1 cellular context compared by ENCODE assay signal in the genomic region with DNA sequence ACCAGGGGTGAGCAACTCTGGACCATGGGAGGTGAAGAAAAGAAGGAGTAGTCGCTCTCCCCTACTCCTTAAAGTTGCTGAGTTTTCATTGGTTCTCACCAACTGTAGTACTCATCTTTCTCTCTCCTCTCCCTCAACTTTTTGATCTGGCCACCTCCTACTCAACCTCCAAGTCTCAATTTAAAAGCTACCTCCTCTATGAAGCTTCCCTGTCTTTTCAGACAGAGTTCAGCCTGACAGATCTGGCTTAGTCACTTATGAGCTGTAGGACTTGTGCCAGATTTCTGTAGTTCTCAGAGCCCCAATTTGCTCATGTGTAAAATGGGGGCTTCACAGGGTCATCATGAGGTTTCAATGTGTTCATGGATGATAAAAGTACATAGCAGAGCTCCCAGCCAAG.
TF ChIP-seq lines count a peak whose summit lies in the region.

No MANE protein-coding gene starts in this region.

TF ChIP-seq in H1, 55 proteins besides CTCF, POLR2A, EP300 and RAD21 (continued from another document):
- TF ChIP-seq USF2 (IDR thresholded peaks at IDR 0.05; ENCODE audit: low read length): no peak
- TF ChIP-seq, protein P1, sequence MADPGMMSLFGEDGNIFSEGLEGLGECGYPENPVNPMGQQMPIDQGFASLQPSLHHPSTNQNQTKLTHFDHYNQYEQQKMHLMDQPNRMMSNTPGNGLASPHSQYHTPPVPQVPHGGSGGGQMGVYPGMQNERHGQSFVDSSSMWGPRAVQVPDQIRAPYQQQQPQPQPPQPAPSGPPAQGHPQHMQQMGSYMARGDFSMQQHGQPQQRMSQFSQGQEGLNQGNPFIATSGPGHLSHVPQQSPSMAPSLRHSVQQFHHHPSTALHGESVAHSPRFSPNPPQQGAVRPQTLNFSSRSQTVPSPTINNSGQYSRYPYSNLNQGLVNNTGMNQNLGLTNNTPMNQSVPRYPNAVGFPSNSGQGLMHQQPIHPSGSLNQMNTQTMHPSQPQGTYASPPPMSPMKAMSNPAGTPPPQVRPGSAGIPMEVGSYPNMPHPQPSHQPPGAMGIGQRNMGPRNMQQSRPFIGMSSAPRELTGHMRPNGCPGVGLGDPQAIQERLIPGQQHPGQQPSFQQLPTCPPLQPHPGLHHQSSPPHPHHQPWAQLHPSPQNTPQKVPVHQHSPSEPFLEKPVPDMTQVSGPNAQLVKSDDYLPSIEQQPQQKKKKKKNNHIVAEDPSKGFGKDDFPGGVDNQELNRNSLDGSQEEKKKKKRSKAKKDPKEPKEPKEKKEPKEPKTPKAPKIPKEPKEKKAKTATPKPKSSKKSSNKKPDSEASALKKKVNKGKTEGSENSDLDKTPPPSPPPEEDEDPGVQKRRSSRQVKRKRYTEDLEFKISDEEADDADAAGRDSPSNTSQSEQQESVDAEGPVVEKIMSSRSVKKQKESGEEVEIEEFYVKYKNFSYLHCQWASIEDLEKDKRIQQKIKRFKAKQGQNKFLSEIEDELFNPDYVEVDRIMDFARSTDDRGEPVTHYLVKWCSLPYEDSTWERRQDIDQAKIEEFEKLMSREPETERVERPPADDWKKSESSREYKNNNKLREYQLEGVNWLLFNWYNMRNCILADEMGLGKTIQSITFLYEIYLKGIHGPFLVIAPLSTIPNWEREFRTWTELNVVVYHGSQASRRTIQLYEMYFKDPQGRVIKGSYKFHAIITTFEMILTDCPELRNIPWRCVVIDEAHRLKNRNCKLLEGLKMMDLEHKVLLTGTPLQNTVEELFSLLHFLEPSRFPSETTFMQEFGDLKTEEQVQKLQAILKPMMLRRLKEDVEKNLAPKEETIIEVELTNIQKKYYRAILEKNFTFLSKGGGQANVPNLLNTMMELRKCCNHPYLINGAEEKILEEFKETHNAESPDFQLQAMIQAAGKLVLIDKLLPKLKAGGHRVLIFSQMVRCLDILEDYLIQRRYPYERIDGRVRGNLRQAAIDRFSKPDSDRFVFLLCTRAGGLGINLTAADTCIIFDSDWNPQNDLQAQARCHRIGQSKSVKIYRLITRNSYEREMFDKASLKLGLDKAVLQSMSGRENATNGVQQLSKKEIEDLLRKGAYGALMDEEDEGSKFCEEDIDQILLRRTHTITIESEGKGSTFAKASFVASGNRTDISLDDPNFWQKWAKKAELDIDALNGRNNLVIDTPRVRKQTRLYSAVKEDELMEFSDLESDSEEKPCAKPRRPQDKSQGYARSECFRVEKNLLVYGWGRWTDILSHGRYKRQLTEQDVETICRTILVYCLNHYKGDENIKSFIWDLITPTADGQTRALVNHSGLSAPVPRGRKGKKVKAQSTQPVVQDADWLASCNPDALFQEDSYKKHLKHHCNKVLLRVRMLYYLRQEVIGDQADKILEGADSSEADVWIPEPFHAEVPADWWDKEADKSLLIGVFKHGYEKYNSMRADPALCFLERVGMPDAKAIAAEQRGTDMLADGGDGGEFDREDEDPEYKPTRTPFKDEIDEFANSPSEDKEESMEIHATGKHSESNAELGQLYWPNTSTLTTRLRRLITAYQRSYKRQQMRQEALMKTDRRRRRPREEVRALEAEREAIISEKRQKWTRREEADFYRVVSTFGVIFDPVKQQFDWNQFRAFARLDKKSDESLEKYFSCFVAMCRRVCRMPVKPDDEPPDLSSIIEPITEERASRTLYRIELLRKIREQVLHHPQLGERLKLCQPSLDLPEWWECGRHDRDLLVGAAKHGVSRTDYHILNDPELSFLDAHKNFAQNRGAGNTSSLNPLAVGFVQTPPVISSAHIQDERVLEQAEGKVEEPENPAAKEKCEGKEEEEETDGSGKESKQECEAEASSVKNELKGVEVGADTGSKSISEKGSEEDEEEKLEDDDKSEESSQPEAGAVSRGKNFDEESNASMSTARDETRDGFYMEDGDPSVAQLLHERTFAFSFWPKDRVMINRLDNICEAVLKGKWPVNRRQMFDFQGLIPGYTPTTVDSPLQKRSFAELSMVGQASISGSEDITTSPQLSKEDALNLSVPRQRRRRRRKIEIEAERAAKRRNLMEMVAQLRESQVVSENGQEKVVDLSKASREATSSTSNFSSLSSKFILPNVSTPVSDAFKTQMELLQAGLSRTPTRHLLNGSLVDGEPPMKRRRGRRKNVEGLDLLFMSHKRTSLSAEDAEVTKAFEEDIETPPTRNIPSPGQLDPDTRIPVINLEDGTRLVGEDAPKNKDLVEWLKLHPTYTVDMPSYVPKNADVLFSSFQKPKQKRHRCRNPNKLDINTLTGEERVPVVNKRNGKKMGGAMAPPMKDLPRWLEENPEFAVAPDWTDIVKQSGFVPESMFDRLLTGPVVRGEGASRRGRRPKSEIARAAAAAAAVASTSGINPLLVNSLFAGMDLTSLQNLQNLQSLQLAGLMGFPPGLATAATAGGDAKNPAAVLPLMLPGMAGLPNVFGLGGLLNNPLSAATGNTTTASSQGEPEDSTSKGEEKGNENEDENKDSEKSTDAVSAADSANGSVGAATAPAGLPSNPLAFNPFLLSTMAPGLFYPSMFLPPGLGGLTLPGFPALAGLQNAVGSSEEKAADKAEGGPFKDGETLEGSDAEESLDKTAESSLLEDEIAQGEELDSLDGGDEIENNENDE (IDR thresholded peaks at IDR 0.05; ENCODE audit: insufficient replicate concordance, low read length): no peak
- no peak for TF ChIP-seq CTBP2 (IDR thresholded peaks at IDR 0.05; ENCODE audit: borderline replicate concordance, insufficient read depth, insufficient read length, low read length)
- TF ChIP-seq GTF2F1 (IDR thresholded peaks at IDR 0.05; ENCODE audit: borderline replicate concordance, low read depth, low read length): no peak
- TF ChIP-seq NANOG (IDR thresholded peaks at IDR 0.05; ENCODE audit: insufficient read depth, low read depth, low read length, poor library complexity, severe bottlenecking): no peak
- TF ChIP-seq YY1 (IDR thresholded peaks at IDR 0.05; ENCODE audit: low read depth, low read length): no peak
- no peak for TF ChIP-seq PHF8 (conservative IDR thresholded peaks at IDR 0.05; ENCODE audit: low read depth, low read length)
